Comparison of ENCODE assay signal across 29 cellular contexts in genomic region chr2:24351627-24351938, GRCh38. TPM values are rescaled to one million over a fixed set of nuclear protein-coding genes. Genes with fewer than 3 reads are reported as not detected.
A peak's percentile ranks its signal among the peaks of the same experiment; 100 is the strongest.
DNase-seq lines count a peak whose midpoint lies in the region; ATAC-seq and TF ChIP-seq lines count a peak whose summit lies in the region.
"Had no signal": no experiment of that assay in that cellular context is flagged by ENCODE, and none has a peak within 500 bp of the region (broad histone marks: within the 10 kb centered on the region; RNA-seq: fewer than 3 reads in every experiment).

No MANE protein-coding gene starts in this region.

- H3K4me1 ChIP-seq in CD4-positive, alpha-beta memory T cell (ENCODE audit: insufficient read depth, low read length), result peaks cover 83% of the 10 kb centered on the region

- no peaks in the 10 kb centered on the region for H3K27me3 ChIP-seq in CD4-positive, alpha-beta memory T cell (ENCODE audit: insufficient read depth, low read length)
- H3K27me3 ChIP-seq: heart left ventricle, SJSA1 had no signal

- POLR2A ChIA-PET in CD4-positive, alpha-beta memory T cell (lab: Charles Lee; ENCODE audit: partially characterized antibody), result interaction anchor here (1.8 kb wide), 1 partner anchor 9 kb away, joined by 6 read pairs; the partner anchor contains the start of gene ITSN2
- POLR2A ChIA-PET in activated B cell treated with CpG ODN at 0.5 μM for 24 hours (lab: Charles Lee), result interaction anchor here (1.5 to 2.3 kb wide), 2 partner anchors 9 to 22 kb away, joined by 6 to 13 read pairs; partner anchors contain the start of gene ITSN2

- DNase-seq in CD4-positive, alpha-beta memory T cell, result no peak
- no peak for DNase-seq in GM12865 (ENCODE audit: low read depth)
- no peak for DNase-seq in activated B cell treated with CpG ODN at 0.5 μM for 24 hours
- no peak for DNase-seq in memory B cell (ENCODE audit: low spot score in 2 of 2)
- DNase-seq in NCI-H187 (lab: John Stamatoyannopoulos, UW), result no peak
- DNase-seq: activated CD4-positive, alpha-beta T cell treated with anti-CD3 and anti-CD28 coated beads, Interleukin-2, amount 10 ng/mL, durations not matched to agents 7 days and 5 days; activated gamma-delta T cell; activated T-cell treated with anti-CD3 and anti-CD28 coated beads, Interleukin-2, amount 50 U/mL, for 4 hours; caudate nucleus; cortex of kidney; DMS 273 treated with DMSO at 0.1 percent for 48 hours; EL; heart left ventricle; KG1; kidney; midbrain; naive thymus-derived CD4-positive, alpha-beta T cell; NCI-H1436 treated with DMSO at 0.1 percent for 48 hours; NCI-H748 treated with DMSO at 0.1 percent for 48 hours; occipital lobe; stimulated activated CD4-positive, alpha-beta T cell treated with anti-CD3 and anti-CD28 coated beads, Interleukin-4, amount 100 ng/mL, for 24 hours; substantia nigra; WERI-Rb-1 had no signal

- no peak for ATAC-seq in activated B cell treated with CpG ODN at 0.5 μM for 24 hours (ENCODE audit: low read depth)
- ATAC-seq in memory B cell (ENCODE audit: low read depth), result no peak
- ATAC-seq in SK-N-SH treated with all-trans-retinoic acid at 6 μM for 48 hours, result no peak
- ATAC-seq in HG02870 (IDR thresholded peaks at IDR 0.05; ENCODE audit: unreplicated experiment), result no peak
- ATAC-seq: activated T-cell treated with anti-CD3 and anti-CD28 coated beads, Interleukin-2, amount 50 U/mL, for 4 hours; esophagus mucosa; naive thymus-derived CD4-positive, alpha-beta T cell had no signal

- intact Hi-C loops in CD4-positive, alpha-beta memory T cell (cut with micrococcal nuclease), result no loop called here
- intact Hi-C loops in activated B cell treated with CpG ODN at 0.5 μM for 24 hours (cut with micrococcal nuclease), result loop anchor here (1.0 to 10.0 kb wide), 2 partner anchors 8 to 923 kb away; no protein-coding TSS in a partner anchor

- H3K9me3 Mint-ChIP-seq in CD4-positive, alpha-beta memory T cell, result peaks cover 0 to 3% (median 0%) of the 10 kb centered on the region in 8 donors
- H3K9me3 Mint-ChIP-seq in activated B cell treated with CpG ODN at 0.5 μM for 24 hours (no peaks in the 10 kb centered on the region), memory B cell (no peaks in the 10 kb centered on the region)
- H3K9me3 Mint-ChIP-seq: activated CD4-positive, alpha-beta T cell treated with anti-CD3 and anti-CD28 coated beads, Interleukin-2, amount 10 ng/mL, durations not matched to agents 7 days and 5 days; activated T-cell treated with anti-CD3 and anti-CD28 coated beads, Interleukin-2, amount 50 U/mL, for 4 hours; CD14-positive monocyte; type B pancreatic cell had no signal

- TF ChIP-seq CTCF in GM12865 (IDR thresholded peaks at IDR 0.05; ENCODE audit: insufficient read depth, low read depth, low read length, missing control alignments) (no peak), activated B cell treated with CpG ODN at 0.5 μM for 24 hours (IDR thresholded peaks at IDR 0.05) (no peak)

- no peaks in the 10 kb centered on the region for H3K27me3 Mint-ChIP-seq in CD4-positive, alpha-beta memory T cell
- H3K27me3 Mint-ChIP-seq in activated B cell treated with CpG ODN at 0.5 μM for 24 hours (no peaks in the 10 kb centered on the region), memory B cell (no peaks in the 10 kb centered on the region)
- H3K27me3 Mint-ChIP-seq: activated CD4-positive, alpha-beta T cell treated with anti-CD3 and anti-CD28 coated beads, Interleukin-2, amount 10 ng/mL, durations not matched to agents 7 days and 5 days; naive thymus-derived CD4-positive, alpha-beta T cell; type B pancreatic cell had no signal

- no peak overlapping the region for H3K27ac ChIP-seq in CD4-positive, alpha-beta memory T cell (ENCODE audit: low read depth, low read length)
- H3K27ac ChIP-seq: SJSA1, WERI-Rb-1 had no signal

- peaks cover 55 to 66% (median 61%) of the 10 kb centered on the region in 4 donors for H3K4me1 Mint-ChIP-seq in CD4-positive, alpha-beta memory T cell
- H3K4me1 Mint-ChIP-seq in activated B cell treated with CpG ODN at 0.5 μM for 24 hours (peaks cover 82% of the 10 kb centered on the region), memory B cell (peaks cover 51% of the 10 kb centered on the region)

- no peaks in the 10 kb centered on the region for H3K9me3 ChIP-seq in CD4-positive, alpha-beta memory T cell (ENCODE audit: control insufficient read depth in 1 of 2, low read length in 2 of 2)
- H3K9me3 ChIP-seq: heart left ventricle, SJSA1 had no signal

- no peaks in the 10 kb centered on the region for H3K36me3 ChIP-seq in CD4-positive, alpha-beta memory T cell (ENCODE audit: insufficient read depth, low read length)
- H3K36me3 ChIP-seq: heart left ventricle, SJSA1, WERI-Rb-1 had no signal

- H3K27ac Mint-ChIP-seq in CD4-positive, alpha-beta memory T cell, result no peak overlapping the region
- peak overlapping the region; percentile 75 for H3K27ac Mint-ChIP-seq in activated B cell treated with CpG ODN at 0.5 μM for 24 hours
- H3K27ac Mint-ChIP-seq in memory B cell, result peak overlapping the region; percentile 84
- H3K27ac Mint-ChIP-seq: activated CD4-positive, alpha-beta T cell treated with anti-CD3 and anti-CD28 coated beads, Interleukin-2, amount 10 ng/mL, durations not matched to agents 7 days and 5 days; type B pancreatic cell had no signal

- no peak overlapping the region for H3K4me3 ChIP-seq in CD4-positive, alpha-beta memory T cell (ENCODE audit: low read length in 2 of 2)
- peak overlapping the region; percentile 30; the same call in 1 of the 2 replicates for H3K4me3 ChIP-seq in GM12865 (ENCODE audit: low read depth, low read length)
- H3K4me3 ChIP-seq: heart left ventricle, SJSA1 had no signal

- H3K36me3 Mint-ChIP-seq in CD4-positive, alpha-beta memory T cell, result peaks cover 2% of the 10 kb centered on the region in 2 donors
- H3K36me3 Mint-ChIP-seq in activated B cell treated with CpG ODN at 0.5 μM for 24 hours (ENCODE audit: low read depth) (peaks cover 4% of the 10 kb centered on the region), memory B cell (peaks cover 2% of the 10 kb centered on the region)
- H3K36me3 Mint-ChIP-seq: type B pancreatic cell had no signal

- CTCF ChIA-PET in CD4-positive, alpha-beta memory T cell (lab: Charles Lee; ENCODE audit: partially characterized antibody), result no interaction called here
- CTCF ChIA-PET in activated B cell treated with CpG ODN at 0.5 μM for 24 hours (lab: Charles Lee), result interaction anchor here (1.3 to 1.7 kb wide), 2 partner anchors 9 to 12 kb away, joined by 3 to 5 read pairs; partner anchors contain the start of gene ITSN2

- H3K4me3 Mint-ChIP-seq in CD4-positive, alpha-beta memory T cell, result peak overlapping the region in 5 of 8 donors; percentile 13 to 60 (median 48)
- H3K4me3 Mint-ChIP-seq in activated B cell treated with CpG ODN at 0.5 μM for 24 hours, result peak overlapping the region; percentile 5
- peak overlapping the region; percentile 56 for H3K4me3 Mint-ChIP-seq in memory B cell
- H3K4me3 Mint-ChIP-seq: activated CD4-positive, alpha-beta T cell treated with anti-CD3 and anti-CD28 coated beads, Interleukin-2, amount 10 ng/mL, durations not matched to agents 7 days and 5 days; activated T-cell treated with anti-CD3 and anti-CD28 coated beads, Interleukin-2, amount 50 U/mL, for 4 hours; CD14-positive monocyte; type B pancreatic cell had no signal

TF ChIP-seq in SK-N-SH treated with all-trans-retinoic acid at 6 μM for 48 hours, 23 proteins besides CTCF, POLR2A, EP300 and RAD21 (continues in another document):
- TF ChIP-seq PATZ1 (CRISPR knock-in tag; IDR thresholded peaks at IDR 0.05; ENCODE audit: borderline replicate concordance) (no peak), ZFP3 (CRISPR knock-in tag; IDR thresholded peaks at IDR 0.05) (no peak), CSRNP3 (CRISPR knock-in tag; IDR thresholded peaks at IDR 0.05) (no peak)

RNA-seq across cellular contexts. Expression of gene ITSN2, which starts 8.8 kb away (rescaled TPM):
- 100 to 1,000 TPM; 133 to 135 TPM for total RNA-seq in CD4-positive, alpha-beta memory T cell
- polyA plus RNA-seq in CD4-positive, alpha-beta memory T cell, result 10 to 100 TPM; 39.8 to 72.1 TPM
- 147 and 156 TPM in 2 replicates for total RNA-seq in activated B cell treated with CpG ODN at 0.5 μM for 24 hours

Comparison
In these comparisons a context has a peak if more than half of its experiments do, and no peak if none do; other contexts are left out.
1. H3K27ac Mint-ChIP-seq: peak in activated B cell treated with CpG ODN at 0.5 μM for 24 hours (single experiment) and memory B cell (single experiment); none in CD4-positive, alpha-beta memory T cell (0 of 7).
2. H3K4me3 Mint-ChIP-seq: peak in every context shown above with its lines; median percentile 56 in memory B cell; 48 in CD4-positive, alpha-beta memory T cell; 5 in activated B cell treated with CpG ODN at 0.5 μM for 24 hours.